8 cellular contexts compared by ENCODE assay signal in genomic region chr19:6738726-6739389, GRCh38. TPM values are rescaled to one million over a fixed set of nuclear protein-coding genes. Genes with fewer than 3 reads are reported as not detected.
A peak's percentile ranks its signal among the peaks of the same experiment; 100 is the strongest.
DNase-seq lines count a peak whose midpoint lies in the region; ATAC-seq and TF ChIP-seq lines count a peak whose summit lies in the region.

No MANE protein-coding gene starts in this region.

- H3K4me3 Mint-ChIP-seq in IgD-negative memory B cell, result peak overlapping the region; percentile 65 to 98 (median 86)

- H3K27ac ChIP-seq in ACC112 (ENCODE audit: low read depth, low read length) (peak overlapping the region; percentile 60), heart right ventricle (peak overlapping the region; percentile 74 to 100 (median 94))

- peak overlapping the region; percentile 76 to 98 (median 95) for H3K27ac Mint-ChIP-seq in IgD-negative memory B cell

- DNase-seq in activated T-helper 1 cell treated with Interleukin-2 at 50 U/mL for 16 hours (ENCODE audit: low read depth) (peak; percentile 10), heart right ventricle (peak; percentile 59 to 62), sciatic nerve (ENCODE audit: low spot score) (peak; percentile 83), NCI-H345 treated with DMSO at 0.1 percent for 48 hours (lab: John Stamatoyannopoulos, UW; ENCODE audit: unreplicated experiment) (no peak)

- peaks cover 38% of the 10 kb centered on the region for H3K79me2 ChIP-seq in ACC112 (ENCODE audit: control insufficient read depth, insufficient read depth, low read length, unreplicated experiment)

- H3K9me3 Mint-ChIP-seq in IgD-negative memory B cell, result no peaks in the 10 kb centered on the region

- H3K36me3 ChIP-seq in ACC112 (ENCODE audit: insufficient read depth, low read length) (peaks cover 10% of the 10 kb centered on the region; the same call in 1 of the 2 replicates), heart right ventricle (peaks cover 0 to 40% (median 3%) of the 10 kb centered on the region in 9 donors)

- peak overlapping the region; percentile 89 for H2AFZ ChIP-seq in ACC112 (ENCODE audit: low read length, unreplicated experiment)

- intact Hi-C loops in heart right ventricle (cut with DNase I) (loop anchor here in 8 of 10 donors (2.0 to 10.0 kb wide), 9 partner anchors 14 to 656 kb away; partner anchors contain the start of genes ALKBH7 (in 1 of the 8), PSPN (in 1 of the 8) and ZNF557 (in 1 of the 8)), sciatic nerve (cut with DNase I) (no loop called here)

- H3K27me3 ChIP-seq in ACC112 (ENCODE audit: insufficient read depth, low read length) (no peaks in the 10 kb centered on the region), heart right ventricle (peaks cover 0 to 10% (median 0%) of the 10 kb centered on the region in 7 donors)

- peaks cover 29 to 35% (median 34%) of the 10 kb centered on the region in 3 donors for H3K4me1 Mint-ChIP-seq in IgD-negative memory B cell

- whole genome bisulfite sequencing in heart right ventricle, 2 donors, result 8 to 11% methylated on average over 26 of the region's 26 CpGs

- ATAC-seq in heart right ventricle (peak in 1 of 8 donors; percentile 2), sciatic nerve (peak; percentile 0), GM19023 (IDR thresholded peaks at IDR 0.05; ENCODE audit: unreplicated experiment) (no peak), HG03442 (IDR thresholded peaks at IDR 0.05; ENCODE audit: unreplicated experiment) (no peak)

- peak in 1 of 9 donors; percentile 23 for TF ChIP-seq CTCF in heart right ventricle (IDR thresholded peaks at IDR 0.05)

- peak overlapping the region; percentile 74 for H3K4me3 ChIP-seq in ACC112 (ENCODE audit: low read depth, low read length)
- peak overlapping the region in 9 of 10 donors; percentile 23 to 97 (median 91) for H3K4me3 ChIP-seq in heart right ventricle

- no peaks in the 10 kb centered on the region for H3K36me3 Mint-ChIP-seq in IgD-negative memory B cell

- H3K4me1 ChIP-seq in ACC112 (ENCODE audit: control insufficient read depth, insufficient read depth, low read length, unreplicated experiment) (peaks cover 27% of the 10 kb centered on the region), heart right ventricle (peaks cover 12 to 67% (median 53%) of the 10 kb centered on the region in 9 donors)

- no peaks in the 10 kb centered on the region for H3K27me3 Mint-ChIP-seq in IgD-negative memory B cell

- H3K9me3 ChIP-seq in heart right ventricle, result no peaks in the 10 kb centered on the region

RNA-seq across cellular contexts. Expression of gene TRIP10, which starts 0.6 kb away (rescaled TPM):
- polyA plus RNA-seq in IgD-negative memory B cell (4.0 TPM), heart right ventricle (100 to 1,000 TPM in 1 of 2 donors, 10 to 100 TPM in 1; 93.7 to 314 TPM)
- total RNA-seq in heart right ventricle (100 to 1,000 TPM in 1 of 10 donors, 10 to 100 TPM in 9; 60.6 to 152 (median 73.5) TPM), sciatic nerve (131 TPM)

RNA-seq across cellular contexts. Expression of gene GPR108, which starts 1.5 kb away (rescaled TPM):
- polyA plus RNA-seq in IgD-negative memory B cell (81.3 TPM), heart right ventricle (10 to 100 TPM; 43.1 to 62.0 TPM)
- total RNA-seq in heart right ventricle (10 to 100 TPM; 20.4 to 33.6 (median 21.5) TPM), sciatic nerve (64.1 TPM)

RNA-seq across cellular contexts. Expression of gene C3, which starts 18.4 kb away (rescaled TPM):
- polyA plus RNA-seq in IgD-negative memory B cell, result not detected
- total RNA-seq in heart right ventricle, result 100 to 1,000 TPM in 5 of 10 donors, 10 to 100 TPM in 5; 23.0 to 438 (median 111) TPM
- polyA plus RNA-seq in heart right ventricle, result 100 to 1,000 TPM; 275 to 475 TPM
- total RNA-seq in sciatic nerve, result 971 TPM

RNA-seq across cellular contexts. Expression of gene SH2D3A, which starts 28.4 kb away (rescaled TPM):
- 32.7 TPM for polyA plus RNA-seq in IgD-negative memory B cell
- under 1 TPM in 5 of 10 donors, not detected in 5; 0.16 to 0.79 (median 0.36) TPM for total RNA-seq in heart right ventricle
- polyA plus RNA-seq in heart right ventricle, result under 1 TPM; 0.17 to 0.37 TPM
- 0.45 TPM for total RNA-seq in sciatic nerve

RNA-seq across cellular contexts. Expression of gene VAV1, which starts 33.6 kb away (rescaled TPM):
- polyA plus RNA-seq in IgD-negative memory B cell (47.5 TPM), heart right ventricle (1 to 10 TPM in 1 of 2 donors, under 1 TPM in 1; 0.70 to 1.3 TPM)
- total RNA-seq in heart right ventricle (10 to 100 TPM in 1 of 10 donors, 1 to 10 TPM in 6, under 1 TPM in 3; 0.45 to 11.0 (median 1.4) TPM), sciatic nerve (12.7 TPM)
